In the genomic region with DNA sequence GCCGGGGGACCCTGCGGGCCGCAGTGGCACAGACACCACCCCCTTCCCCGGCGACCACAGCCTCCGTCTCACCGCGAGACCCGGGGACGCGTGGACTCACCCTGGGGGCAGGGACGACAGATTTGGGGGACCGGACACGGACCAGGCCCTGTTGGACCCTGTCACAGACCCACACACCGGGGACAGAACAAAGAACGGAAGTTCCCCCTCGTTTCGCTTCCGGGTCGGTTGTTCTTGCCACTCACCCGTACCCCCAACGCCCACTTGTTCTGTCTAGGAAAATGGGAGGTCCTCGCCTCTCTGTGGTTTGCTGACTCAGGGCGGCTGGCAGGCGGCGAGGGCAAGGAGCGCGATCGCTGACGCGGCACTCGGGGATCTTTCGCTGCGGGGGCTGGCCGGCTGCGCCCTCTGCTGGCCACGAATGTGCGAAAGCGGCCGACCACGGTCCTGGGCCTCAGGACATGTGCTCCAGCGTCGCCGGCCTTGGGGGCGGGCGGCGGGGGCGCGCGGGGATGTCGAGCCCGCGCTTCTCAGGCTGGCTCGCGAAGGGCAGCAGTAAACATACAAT, we compare ENCODE assay signal across 1 cellular context.
A peak's percentile ranks its signal among the peaks of the same experiment; 100 is the strongest.
TF ChIP-seq lines count a peak whose summit lies in the region.

A gene (minus strand): TSS at position 189 of the 568 bp plus-strand sequence. CDS start 4,366 bp downstream, outside the sequence.

TF ChIP-seq in HepG2, 621 proteins besides CTCF, POLR2A, EP300 and RAD21 (continued from another document):
- TF ChIP-seq, protein P1, sequence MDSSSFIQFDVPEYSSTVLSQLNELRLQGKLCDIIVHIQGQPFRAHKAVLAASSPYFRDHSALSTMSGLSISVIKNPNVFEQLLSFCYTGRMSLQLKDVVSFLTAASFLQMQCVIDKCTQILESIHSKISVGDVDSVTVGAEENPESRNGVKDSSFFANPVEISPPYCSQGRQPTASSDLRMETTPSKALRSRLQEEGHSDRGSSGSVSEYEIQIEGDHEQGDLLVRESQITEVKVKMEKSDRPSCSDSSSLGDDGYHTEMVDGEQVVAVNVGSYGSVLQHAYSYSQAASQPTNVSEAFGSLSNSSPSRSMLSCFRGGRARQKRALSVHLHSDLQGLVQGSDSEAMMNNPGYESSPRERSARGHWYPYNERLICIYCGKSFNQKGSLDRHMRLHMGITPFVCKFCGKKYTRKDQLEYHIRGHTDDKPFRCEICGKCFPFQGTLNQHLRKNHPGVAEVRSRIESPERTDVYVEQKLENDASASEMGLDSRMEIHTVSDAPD (CRISPR knock-in tag; IDR thresholded peaks at IDR 0.05): no peak
- TF ChIP-seq KDM5B (CRISPR knock-in tag; IDR thresholded peaks at IDR 0.05; ENCODE audit: borderline replicate concordance): peak; percentile 92
TF ChIP-seq in HepG2: peak in this region for 387.
